14 cellular contexts compared by ENCODE assay signal in the genomic region with DNA sequence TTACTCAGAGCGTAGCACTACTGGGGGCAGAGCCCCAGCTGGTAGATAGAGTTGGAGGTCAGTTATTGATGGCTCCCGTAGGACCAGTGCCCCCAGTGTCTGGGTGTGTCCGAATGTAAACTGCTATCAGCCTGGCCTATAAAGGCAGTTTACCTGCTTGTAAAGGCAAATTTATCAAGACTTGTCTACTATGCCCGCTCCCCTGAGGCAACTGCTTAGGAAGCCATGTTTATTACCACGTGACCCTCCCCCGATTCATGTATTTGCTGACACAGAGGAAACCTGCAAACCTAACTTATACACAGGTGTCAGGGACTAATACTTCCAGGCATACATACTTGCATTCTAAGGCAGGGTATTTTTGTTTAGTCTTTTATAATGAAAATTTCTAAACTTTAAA.
DNase-seq lines count a peak whose midpoint lies in the region; ATAC-seq lines count a peak whose summit lies in the region.
"Had no signal": no experiment of that assay in that cellular context is flagged by ENCODE, and none has a peak within 500 bp of the region (broad histone marks: within the 10 kb centered on the region; RNA-seq: fewer than 3 reads in every experiment).

No MANE protein-coding gene starts in this region.

- DNase-seq in NCI-H748 (lab: John Stamatoyannopoulos, UW; ENCODE audit: unreplicated experiment) = peak; percentile 44
- no peak for DNase-seq in NCI-H748 treated with DMSO at 0.1 percent for 48 hours (lab: John Stamatoyannopoulos, UW)
- no peak for DNase-seq in NK-92 treated with Interleukin-12 subunit alpha and Interleukin-12 subunit beta, amount 100 ng/mL, for 24 hours (lab: John Stamatoyannopoulos, UW)
- DNase-seq: activated CD4-positive, alpha-beta memory T cell treated with anti-CD3 and anti-CD28 coated beads for 36 hours; CD4-positive, CD25-positive, alpha-beta regulatory T cell; foreskin fibroblast; H7; left lung; MV-4-11; NCI-H2227 treated with DMSO at 0.1 percent for 48 hours; PC-9; spleen; stomach had no signal

- ATAC-seq in stimulated activated memory B cell treated with anti-CD40 and anti-IgM and Interleukin-4, amounts not matched to agents 10 μg/mL and 1 μg/mL and 100 μg/mL, for 72 hours = peak; percentile 20
- ATAC-seq: left lung had no signal

- H3K36me3 Mint-ChIP-seq in stimulated activated memory B cell treated with anti-CD40 and anti-IgM and Interleukin-4, amounts not matched to agents 10 μg/mL and 1 μg/mL and 100 μg/mL, for 72 hours = peaks cover 10% of the 10 kb centered on the region
- H3K36me3 Mint-ChIP-seq: activated CD4-positive, alpha-beta memory T cell treated with anti-CD3 and anti-CD28 coated beads for 36 hours; CD4-positive, CD25-positive, alpha-beta regulatory T cell had no signal

- no peak overlapping the region for H3K27ac Mint-ChIP-seq in stimulated activated memory B cell treated with anti-CD40 and anti-IgM and Interleukin-4, amounts not matched to agents 10 μg/mL and 1 μg/mL and 100 μg/mL, for 72 hours
- H3K27ac Mint-ChIP-seq: activated CD4-positive, alpha-beta memory T cell treated with anti-CD3 and anti-CD28 coated beads for 36 hours; CD4-positive, CD25-positive, alpha-beta regulatory T cell had no signal

- H3K9me3 Mint-ChIP-seq in stimulated activated memory B cell treated with anti-CD40 and anti-IgM and Interleukin-4, amounts not matched to agents 10 μg/mL and 1 μg/mL and 100 μg/mL, for 72 hours = no peaks in the 10 kb centered on the region
- H3K9me3 Mint-ChIP-seq: activated CD4-positive, alpha-beta memory T cell treated with anti-CD3 and anti-CD28 coated beads for 36 hours; CD4-positive, CD25-positive, alpha-beta regulatory T cell had no signal

- no peaks in the 10 kb centered on the region for H3K4me1 Mint-ChIP-seq in stimulated activated memory B cell treated with anti-CD40 and anti-IgM and Interleukin-4, amounts not matched to agents 10 μg/mL and 1 μg/mL and 100 μg/mL, for 72 hours
- H3K4me1 Mint-ChIP-seq: CD4-positive, CD25-positive, alpha-beta regulatory T cell had no signal

- no peaks in the 10 kb centered on the region for H3K27me3 Mint-ChIP-seq in stimulated activated memory B cell treated with anti-CD40 and anti-IgM and Interleukin-4, amounts not matched to agents 10 μg/mL and 1 μg/mL and 100 μg/mL, for 72 hours
- H3K27me3 Mint-ChIP-seq: activated CD4-positive, alpha-beta memory T cell treated with anti-CD3 and anti-CD28 coated beads for 36 hours had no signal

- H3K4me3 Mint-ChIP-seq in stimulated activated memory B cell treated with anti-CD40 and anti-IgM and Interleukin-4, amounts not matched to agents 10 μg/mL and 1 μg/mL and 100 μg/mL, for 72 hours = no peak overlapping the region
- H3K4me3 Mint-ChIP-seq: activated CD4-positive, alpha-beta memory T cell treated with anti-CD3 and anti-CD28 coated beads for 36 hours had no signal
